Comparison of ENCODE assay signal across 8 cellular contexts in genomic region chr16:74107795-74108610, GRCh38.
DNase-seq lines count a peak whose midpoint lies in the region; ATAC-seq lines count a peak whose summit lies in the region.

No MANE protein-coding gene starts in this region.

- H2AFZ ChIP-seq in ACC112 (ENCODE audit: low read length, unreplicated experiment), result peak overlapping the region; percentile 29

- H3K27ac Mint-ChIP-seq in activated naive CD4-positive, alpha-beta T cell treated with anti-CD3 and anti-CD28 coated beads, Interleukin-2, amount 50 U/mL, for 24 hours, result no peak overlapping the region
- no peak overlapping the region for H3K27ac Mint-ChIP-seq in stimulated activated naive CD8-positive, alpha-beta T cell treated with anti-CD3 and anti-CD28 coated beads, Interleukin-15, Interleukin-2, amounts not matched to agents 100 ng/mL and 50 ng/mL, for 24 hours

- no peak overlapping the region for H3K27ac ChIP-seq in ACC112 (ENCODE audit: low read depth, low read length)

- no peaks in the 10 kb centered on the region for H3K79me2 ChIP-seq in ACC112 (ENCODE audit: control insufficient read depth, insufficient read depth, low read length, unreplicated experiment)

- peak; percentile 3 for DNase-seq in GDM1 (lab: John Stamatoyannopoulos, UW)
- peak; percentile 40 for DNase-seq in NCI-H748 treated with DMSO at 0.1 percent for 48 hours (lab: John Stamatoyannopoulos, UW)
- peak; percentile 71 for DNase-seq in islet precursor cell
- no peak for DNase-seq in ureter (ENCODE audit: low spot score)

- H3K4me1 Mint-ChIP-seq in activated naive CD4-positive, alpha-beta T cell treated with anti-CD3 and anti-CD28 coated beads, Interleukin-2, amount 50 U/mL, for 24 hours, result peaks cover 4% of the 10 kb centered on the region
- H3K4me1 Mint-ChIP-seq in stimulated activated naive CD8-positive, alpha-beta T cell treated with anti-CD3 and anti-CD28 coated beads, Interleukin-15, Interleukin-2, amounts not matched to agents 100 ng/mL and 50 ng/mL, for 24 hours (ENCODE audit: low read depth), result peaks cover 3% of the 10 kb centered on the region

- no peaks in the 10 kb centered on the region for H3K36me3 Mint-ChIP-seq in activated naive CD4-positive, alpha-beta T cell treated with anti-CD3 and anti-CD28 coated beads, Interleukin-2, amount 50 U/mL, for 24 hours
- H3K36me3 Mint-ChIP-seq in stimulated activated naive CD8-positive, alpha-beta T cell treated with anti-CD3 and anti-CD28 coated beads, Interleukin-15, Interleukin-2, amounts not matched to agents 100 ng/mL and 50 ng/mL, for 24 hours (ENCODE audit: low read depth), result no peaks in the 10 kb centered on the region

- no peaks in the 10 kb centered on the region for H3K27me3 ChIP-seq in ACC112 (ENCODE audit: insufficient read depth, low read length)

- no peaks in the 10 kb centered on the region for H3K36me3 ChIP-seq in ACC112 (ENCODE audit: insufficient read depth, low read length)

- no peaks in the 10 kb centered on the region for H3K9me3 Mint-ChIP-seq in activated naive CD4-positive, alpha-beta T cell treated with anti-CD3 and anti-CD28 coated beads, Interleukin-2, amount 50 U/mL, for 24 hours
- no peaks in the 10 kb centered on the region for H3K9me3 Mint-ChIP-seq in stimulated activated naive CD8-positive, alpha-beta T cell treated with anti-CD3 and anti-CD28 coated beads, Interleukin-15, Interleukin-2, amounts not matched to agents 100 ng/mL and 50 ng/mL, for 24 hours

- peak; percentile 70 for ATAC-seq in HG02588 (IDR thresholded peaks at IDR 0.05; ENCODE audit: unreplicated experiment)

- peak overlapping the region; percentile 62 for H3K4me3 Mint-ChIP-seq in activated naive CD4-positive, alpha-beta T cell treated with anti-CD3 and anti-CD28 coated beads, Interleukin-2, amount 50 U/mL, for 24 hours
- H3K4me3 Mint-ChIP-seq in stimulated activated naive CD8-positive, alpha-beta T cell treated with anti-CD3 and anti-CD28 coated beads, Interleukin-15, Interleukin-2, amounts not matched to agents 100 ng/mL and 50 ng/mL, for 24 hours, result peak overlapping the region; percentile 51

- H3K4me3 ChIP-seq in ACC112 (ENCODE audit: low read depth, low read length), result peak overlapping the region; percentile 15; the same call in 1 of the 2 replicates

- no peaks in the 10 kb centered on the region for H3K27me3 Mint-ChIP-seq in activated naive CD4-positive, alpha-beta T cell treated with anti-CD3 and anti-CD28 coated beads, Interleukin-2, amount 50 U/mL, for 24 hours
- no peaks in the 10 kb centered on the region for H3K27me3 Mint-ChIP-seq in stimulated activated naive CD8-positive, alpha-beta T cell treated with anti-CD3 and anti-CD28 coated beads, Interleukin-15, Interleukin-2, amounts not matched to agents 100 ng/mL and 50 ng/mL, for 24 hours

- H3K4me1 ChIP-seq in ACC112 (ENCODE audit: control insufficient read depth, insufficient read depth, low read length, unreplicated experiment), result no peaks in the 10 kb centered on the region
